Comparison of ENCODE assay signal across 21 cellular contexts in the genomic region with DNA sequence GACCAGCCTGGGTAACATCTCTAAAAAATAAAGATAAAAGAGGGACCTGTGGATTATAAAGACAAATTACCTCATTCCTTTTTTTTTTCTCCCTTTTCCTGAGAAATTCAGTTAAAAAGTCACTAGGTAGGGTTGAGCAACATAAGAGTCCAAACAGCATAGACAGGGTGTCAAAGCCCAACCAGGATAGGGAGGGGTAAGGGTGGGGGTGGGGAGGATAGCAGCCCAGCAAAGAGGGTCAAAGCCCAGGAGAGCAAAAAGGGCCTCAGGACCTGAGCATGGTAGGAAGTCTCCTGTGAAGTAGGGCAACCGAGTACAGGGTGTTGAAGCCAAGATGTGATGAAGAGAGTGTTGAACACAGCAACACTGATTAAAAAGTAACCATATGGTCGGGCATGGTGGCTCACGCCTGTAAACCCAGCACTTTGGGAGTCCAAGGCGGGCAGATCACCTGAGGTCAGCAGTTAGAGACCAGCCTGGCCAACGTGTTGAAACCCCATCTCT. TPM values are rescaled to one million over a fixed set of nuclear protein-coding genes. Genes with fewer than 3 reads are reported as not detected.
A peak's percentile ranks its signal among the peaks of the same experiment; 100 is the strongest.
DNase-seq lines count a peak whose midpoint lies in the region; ATAC-seq, FAIRE-seq and TF ChIP-seq lines count a peak whose summit lies in the region.
"Had no signal": no experiment of that assay in that cellular context is flagged by ENCODE, and none has a peak within 500 bp of the region (broad histone marks: within the 10 kb centered on the region; RNA-seq: fewer than 3 reads in every experiment).

No MANE protein-coding gene starts in this region.

- no peak for FAIRE-seq in endothelial cell of umbilical vein (lab: Jason Lieb, UNC)

- H3K79me2 ChIP-seq in endothelial cell of umbilical vein (ENCODE audit: control insufficient read depth, insufficient read depth, low read length) = no peaks in the 10 kb centered on the region

- no peaks in the 10 kb centered on the region for H3K27me3 ChIP-seq in RWPE2 (ENCODE audit: insufficient read depth, poor library complexity, severe bottlenecking)
- no peaks in the 10 kb centered on the region for H3K27me3 ChIP-seq in endothelial cell of umbilical vein (ENCODE audit: control insufficient read depth in 2 of 2, insufficient read depth in 2 of 2, low read length in 2 of 2)
- no peaks in the 10 kb centered on the region for H3K27me3 ChIP-seq in mucosa of stomach (ENCODE audit: control insufficient read depth, insufficient read depth, low read length)
- H3K27me3 ChIP-seq in upper lobe of left lung = no peaks in the 10 kb centered on the region
- H3K27me3 ChIP-seq: SJCRH30, spleen had no signal

- H2AFZ ChIP-seq in endothelial cell of umbilical vein (ENCODE audit: low read depth, low read length) = no peak overlapping the region

- no peak for TF ChIP-seq POLR2A in endothelial cell of umbilical vein (IDR thresholded peaks at IDR 0.05; ENCODE audit: low read depth, low read length)
- TF ChIP-seq POLR2A in upper lobe of left lung (IDR thresholded peaks at IDR 0.05) = no peak

- POLR2A ChIA-PET in endothelial cell of umbilical vein (lab: Charles Lee) = no interaction called here

- peaks cover 21% of the 10 kb centered on the region for H3K4me1 Mint-ChIP-seq in type B pancreatic cell (ENCODE audit: unreplicated experiment)

- H3K9me3 Mint-ChIP-seq in type B pancreatic cell = no peaks in the 10 kb centered on the region
- H3K9me3 Mint-ChIP-seq: naive thymus-derived CD4-positive, alpha-beta T cell had no signal

- no peak overlapping the region for H3K4me3 ChIP-seq in RWPE2 (ENCODE audit: severe bottlenecking)
- H3K4me3 ChIP-seq in endothelial cell of umbilical vein (replicated peaks in 1 of 3; ENCODE audit: insufficient read depth in 1 of 3, low read depth in 1 of 3, low read length in 3 of 3) = no peak overlapping the region
- H3K4me3 ChIP-seq in mucosa of stomach (ENCODE audit: low read length) = no peak overlapping the region
- no peak overlapping the region for H3K4me3 ChIP-seq in upper lobe of left lung
- H3K4me3 ChIP-seq: lung, SJCRH30, spleen had no signal

- intact Hi-C loops in endothelial cell of umbilical vein (cut with micrococcal nuclease) = loop anchor here (1.0 kb wide), 1 partner anchor 91 kb away; no protein-coding TSS in a partner anchor

- dilution Hi-C loops in endothelial cell of umbilical vein (cut with MboI; ENCODE audit: extremely low pct_ligation_motif_present, low sequenced_read_pairs) = no loop called here

- no TSS peak for BruUV-seq in endothelial cell of umbilical vein (replicated peaks; lab: Mats Ljungman, UMichigan)

- H3K4me2 ChIP-seq in endothelial cell of umbilical vein (ENCODE audit: insufficient read depth, low read length) = peak overlapping the region; percentile 19

- H3K9ac ChIP-seq in endothelial cell of umbilical vein (replicated peaks; ENCODE audit: extremely low read depth, insufficient read depth, low read length) (no peak overlapping the region), mucosa of stomach (ENCODE audit: low read length) (peak overlapping the region; percentile 64)

- H3K9me3 ChIP-seq in RWPE2 (ENCODE audit: severe bottlenecking) = no peaks in the 10 kb centered on the region
- no peaks in the 10 kb centered on the region for H3K9me3 ChIP-seq in endothelial cell of umbilical vein (replicated peaks; ENCODE audit: control insufficient read depth, insufficient read depth, low read length)
- H3K9me3 ChIP-seq in mucosa of stomach (ENCODE audit: control insufficient read depth, low read length) = no peaks in the 10 kb centered on the region
- no peaks in the 10 kb centered on the region for H3K9me3 ChIP-seq in upper lobe of left lung
- H3K9me3 ChIP-seq: SJCRH30, spleen had no signal

- no peak overlapping the region for H3K4me3 Mint-ChIP-seq in type B pancreatic cell
- H3K4me3 Mint-ChIP-seq: naive thymus-derived CD4-positive, alpha-beta T cell had no signal

- 86 to 91% methylated on average over 5 of the region's 5 CpGs for WGBS in upper lobe of left lung, 2 donors

- no peaks in the 10 kb centered on the region for H3K36me3 Mint-ChIP-seq in type B pancreatic cell
- H3K36me3 Mint-ChIP-seq: naive thymus-derived CD4-positive, alpha-beta T cell had no signal

- DNase-seq in RWPE2 (ENCODE audit: low spot score) = no peak
- DNase-seq in endothelial cell of umbilical vein (ENCODE audit: low read depth, low spot score) = no peak
- no peak for DNase-seq in type B pancreatic cell (ENCODE audit: extremely low spot score, unreplicated experiment)
- DNase-seq in activated CD4-positive, CD25-positive, alpha-beta regulatory T cell (lab: John Stamatoyannopoulos, UW) = no peak
- no peak for DNase-seq in NCI-H524 treated with DMSO at 0.1 percent for 48 hours (lab: John Stamatoyannopoulos, UW)
- no peak for DNase-seq in upper lobe of left lung
- DNase-seq: activated CD4-positive, alpha-beta T cell treated with anti-CD3 and anti-CD28 coated beads, Interleukin-2, amount 50 U/mL, for 4 hours; activated naive CD4-positive, alpha-beta T cell; activated T-cell treated with anti-CD3 and anti-CD28 coated beads for 4 hours; AML-193; amygdala; effector CD8-positive, alpha-beta T cell; head of caudate nucleus; Kasumi-1; naive thymus-derived CD4-positive, alpha-beta T cell; NCI-H526 treated with DMSO at 0.1 percent for 48 hours; SJCRH30; spleen had no signal

- H3K27ac ChIP-seq in RWPE2 (ENCODE audit: poor library complexity, severe bottlenecking) (peak overlapping the region; percentile 68), endothelial cell of umbilical vein (ENCODE audit: insufficient read depth, low read depth, low read length) (peak overlapping the region; percentile 67), upper lobe of left lung (peak overlapping the region in 1 of 4 donors; percentile 48)
- H3K27ac ChIP-seq: SJCRH30, VCaP had no signal

- CTCF ChIA-PET in endothelial cell of umbilical vein (lab: Charles Lee) = interaction anchor here (1.2 to 3.6 kb wide), 2 partner anchors 28 to 54 kb away, joined by 4 to 17 read pairs; no protein-coding TSS in a partner anchor

- TF ChIP-seq CTCF in RWPE2 (IDR thresholded peaks at IDR 0.05; ENCODE audit: poor library complexity, severe bottlenecking) = no peak
- no peak for TF ChIP-seq CTCF in endothelial cell of umbilical vein (IDR thresholded peaks at IDR 0.05; ENCODE audit: extremely low read depth in 1 of 2, insufficient read depth in 1 of 2, low read depth in 1 of 2, low read length in 2 of 2)
- no peak for TF ChIP-seq CTCF in type B pancreatic cell (conservative IDR thresholded peaks at IDR 0.05)
- no peak for TF ChIP-seq CTCF in upper lobe of left lung (IDR thresholded peaks at IDR 0.05)

- H4K20me1 ChIP-seq in endothelial cell of umbilical vein (replicated peaks; ENCODE audit: control insufficient read depth, extremely low read depth, insufficient read depth, low read length) = no peaks in the 10 kb centered on the region

- H3K9me1 ChIP-seq in endothelial cell of umbilical vein (replicated peaks; ENCODE audit: control insufficient read depth, extremely low read depth, insufficient read depth, low read length) = no peaks in the 10 kb centered on the region

- H3K36me3 ChIP-seq in RWPE2 (ENCODE audit: low read depth) (no peaks in the 10 kb centered on the region), endothelial cell of umbilical vein (ENCODE audit: control insufficient read depth in 2 of 2, extremely low read depth in 1 of 2, insufficient read depth in 2 of 2, low read length in 2 of 2) (no peaks in the 10 kb centered on the region), mucosa of stomach (ENCODE audit: control insufficient read depth, insufficient read depth, low read length) (no peaks in the 10 kb centered on the region), upper lobe of left lung (no peaks in the 10 kb centered on the region)
- H3K36me3 ChIP-seq: SJCRH30, spleen had no signal

- peak overlapping the region; percentile 87 for H3K27ac Mint-ChIP-seq in type B pancreatic cell

- H3K27me3 Mint-ChIP-seq in type B pancreatic cell = no peaks in the 10 kb centered on the region
- H3K27me3 Mint-ChIP-seq: naive thymus-derived CD4-positive, alpha-beta T cell had no signal

- no peak for ATAC-seq in RWPE2 (ENCODE audit: low read depth)
- no peak for ATAC-seq in upper lobe of left lung (ENCODE audit: low FRiP score in 2 of 2)
- ATAC-seq: naive thymus-derived CD4-positive, alpha-beta T cell had no signal

- peaks cover 12% of the 10 kb centered on the region for H3K4me1 ChIP-seq in RWPE2 (ENCODE audit: insufficient read depth, poor library complexity, severe bottlenecking)
- peaks cover 17% of the 10 kb centered on the region for H3K4me1 ChIP-seq in endothelial cell of umbilical vein (ENCODE audit: control insufficient read depth, extremely low read depth, insufficient read depth, low read length)
- H3K4me1 ChIP-seq in mucosa of stomach (ENCODE audit: control insufficient read depth, insufficient read depth, low read length) = peaks cover 34% of the 10 kb centered on the region
- peaks cover 15 to 23% (median 16%) of the 10 kb centered on the region in 4 donors for H3K4me1 ChIP-seq in upper lobe of left lung

- no peak for TF ChIP-seq EP300 in upper lobe of left lung (IDR thresholded peaks at IDR 0.05)

TF ChIP-seq in endothelial cell of umbilical vein, 7 proteins besides CTCF, POLR2A, EP300 and RAD21 (continues in another document):
- TF ChIP-seq, protein P1, sequence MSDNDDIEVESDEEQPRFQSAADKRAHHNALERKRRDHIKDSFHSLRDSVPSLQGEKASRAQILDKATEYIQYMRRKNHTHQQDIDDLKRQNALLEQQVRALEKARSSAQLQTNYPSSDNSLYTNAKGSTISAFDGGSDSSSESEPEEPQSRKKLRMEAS (IDR thresholded peaks at IDR 0.05; ENCODE audit: insufficient read depth, insufficient read length) = no peak
- TF ChIP-seq POLR2AphosphoS5 (IDR thresholded peaks at IDR 0.05; ENCODE audit: insufficient read depth, low read depth, low read length) (no peak), EZH2 (IDR thresholded peaks at IDR 0.05; ENCODE audit: borderline replicate concordance, low read depth, low read length, severe bottlenecking) (no peak), GATA2 (IDR thresholded peaks at IDR 0.05; ENCODE audit: insufficient read depth, insufficient read length, low read depth, low read length) (no peak), JUN (IDR thresholded peaks at IDR 0.05; ENCODE audit: borderline replicate concordance, insufficient read depth, insufficient read length, low read depth) (no peak), FOS (IDR thresholded peaks at IDR 0.05; ENCODE audit: borderline replicate concordance, insufficient read depth, low read length) (no peak)

RNA-seq across cellular contexts. Expression of a gene that starts 5.7 kb away (rescaled TPM):
- total RNA-seq in endothelial cell of umbilical vein (65.6 and 66.5 TPM in 2 replicates), type B pancreatic cell (ENCODE audit: low replicate concordance) (91.9 and 150 TPM in 2 replicates), upper lobe of left lung (10 to 100 TPM; 26.2 to 83.3 (median 70.8) TPM)
- polyA plus RNA-seq in endothelial cell of umbilical vein = 61.3 and 61.4 TPM in 2 replicates
- 38.4 and 38.5 TPM in 2 replicates for polyA plus RNA-seq in endothelial cell of umbilical vein (2011; cell fraction: cytosol; rRNA removed)
- polyA plus RNA-seq in endothelial cell of umbilical vein (2011; cell fraction: nucleus; rRNA removed) = 20.8 and 22.6 TPM in 2 replicates
- polyA plus RNA-seq in endothelial cell of umbilical vein (2012) = 59.6 and 71.4 TPM in 2 replicates
- 80.7 and 81.6 TPM in 2 replicates for polyA minus RNA-seq in endothelial cell of umbilical vein
- polyA minus RNA-seq in endothelial cell of umbilical vein (2011; cell fraction: cytosol; rRNA and poly(A)+ RNA removed) = 182 TPM
- polyA minus RNA-seq in endothelial cell of umbilical vein (2011; cell fraction: nucleus; rRNA and poly(A)+ RNA removed) = 19.3 and 19.9 TPM in 2 replicates
